ENCODE assay signal across 19 cellular contexts in genomic region chr1:196678510-196678884, GRCh38. TPM values are rescaled to one million over a fixed set of nuclear protein-coding genes. Genes with fewer than 3 reads are reported as not detected.
A peak's percentile ranks its signal among the peaks of the same experiment; 100 is the strongest.
DNase-seq lines count a peak whose midpoint lies in the region; ATAC-seq and TF ChIP-seq lines count a peak whose summit lies in the region.
"Had no signal": no experiment of that assay in that cellular context is flagged by ENCODE, and none has a peak within 500 bp of the region (broad histone marks: within the 10 kb centered on the region; RNA-seq: fewer than 3 reads in every experiment).

No MANE protein-coding gene starts in this region.

- H3K27ac Mint-ChIP-seq in osteocyte (ENCODE audit: unreplicated experiment) = peak overlapping the region; percentile 74
- H3K27ac Mint-ChIP-seq in activated CD8-positive, alpha-beta T cell treated with anti-CD3 and anti-CD28 coated beads, Interleukin-2, amount 10 ng/mL, durations not matched to agents 7 days and 5 days = no peak overlapping the region
- H3K27ac Mint-ChIP-seq: CD8-positive, alpha-beta T cell had no signal

- H3K27me3 Mint-ChIP-seq in osteocyte (ENCODE audit: unreplicated experiment) = no peaks in the 10 kb centered on the region
- H3K27me3 Mint-ChIP-seq in activated CD8-positive, alpha-beta T cell treated with anti-CD3 and anti-CD28 coated beads, Interleukin-2, amount 10 ng/mL, durations not matched to agents 7 days and 5 days (ENCODE audit: low read depth) = no peaks in the 10 kb centered on the region

- CTCF ChIA-PET in activated CD8-positive, alpha-beta T cell treated with anti-CD3 and anti-CD28 coated beads, Interleukin-2, amount 10 ng/mL, durations not matched to agents 7 days and 5 days (lab: Charles Lee) = no interaction called here

- H3K36me3 Mint-ChIP-seq in osteocyte (ENCODE audit: unreplicated experiment) = peaks cover 66% of the 10 kb centered on the region
- no peaks in the 10 kb centered on the region for H3K36me3 Mint-ChIP-seq in activated CD8-positive, alpha-beta T cell treated with anti-CD3 and anti-CD28 coated beads, Interleukin-2, amount 10 ng/mL, durations not matched to agents 7 days and 5 days (ENCODE audit: low read depth)
- H3K36me3 Mint-ChIP-seq: CD8-positive, alpha-beta T cell had no signal

- peak overlapping the region; percentile 14; the same call in 1 of the 2 replicates for H3K27ac ChIP-seq in SJSA1
- no peak overlapping the region for H3K27ac ChIP-seq in fibroblast of lung (ENCODE audit: insufficient read depth, low read length)
- H3K27ac ChIP-seq: HL-60, prostate gland, upper lobe of right lung had no signal

- H3K4me1 Mint-ChIP-seq in osteocyte (ENCODE audit: unreplicated experiment) = peaks cover 34% of the 10 kb centered on the region
- no peaks in the 10 kb centered on the region for H3K4me1 Mint-ChIP-seq in activated CD8-positive, alpha-beta T cell treated with anti-CD3 and anti-CD28 coated beads, Interleukin-2, amount 10 ng/mL, durations not matched to agents 7 days and 5 days (ENCODE audit: low read depth)

- H3K27me3 ChIP-seq in SJSA1 (replicated peaks) (no peaks in the 10 kb centered on the region), fibroblast of lung (ENCODE audit: control insufficient read depth, insufficient read depth, low read length) (no peaks in the 10 kb centered on the region)
- H3K27me3 ChIP-seq: upper lobe of right lung had no signal

- H4K20me1 ChIP-seq in fibroblast of lung (ENCODE audit: control insufficient read depth, extremely low read depth, insufficient read depth, low read length) = no peaks in the 10 kb centered on the region

- H3K36me3 ChIP-seq in SJSA1 = no peaks in the 10 kb centered on the region
- no peaks in the 10 kb centered on the region for H3K36me3 ChIP-seq in fibroblast of lung (ENCODE audit: control insufficient read depth, insufficient read depth, low read length)
- H3K36me3 ChIP-seq: prostate gland, upper lobe of right lung had no signal

- POLR2A ChIA-PET in activated CD8-positive, alpha-beta T cell treated with anti-CD3 and anti-CD28 coated beads, Interleukin-2, amount 10 ng/mL, durations not matched to agents 7 days and 5 days (lab: Charles Lee) = no interaction called here

- TF ChIP-seq CTCF in fibroblast of lung (conservative IDR thresholded peaks at IDR 0.05 in 1 of 2, IDR thresholded peaks at IDR 0.05 in 1 of 2; ENCODE audit: low read depth in 1 of 2, low read length in 2 of 2) (no peak), osteocyte (IDR thresholded peaks at IDR 0.05) (no peak)

- peak overlapping the region; percentile 61 for H2AFZ ChIP-seq in fibroblast of lung (ENCODE audit: low read length)

- no peaks in the 10 kb centered on the region for H3K79me2 ChIP-seq in fibroblast of lung (ENCODE audit: control insufficient read depth, insufficient read depth, low read length)

- peak overlapping the region; percentile 48 for H3K4me2 ChIP-seq in fibroblast of lung (ENCODE audit: extremely low read depth, insufficient read depth, low read length)

- peaks cover 14% of the 10 kb centered on the region for H3K4me1 ChIP-seq in SJSA1 (replicated peaks)
- peaks cover 7% of the 10 kb centered on the region for H3K4me1 ChIP-seq in fibroblast of lung (ENCODE audit: control insufficient read depth, extremely low read depth, insufficient read depth, low read length)
- H3K4me1 ChIP-seq: prostate gland, upper lobe of right lung had no signal

- H3K4me3 Mint-ChIP-seq in osteocyte (ENCODE audit: unreplicated experiment) = peak overlapping the region; percentile 24
- H3K4me3 Mint-ChIP-seq in activated CD8-positive, alpha-beta T cell treated with anti-CD3 and anti-CD28 coated beads, Interleukin-2, amount 10 ng/mL, durations not matched to agents 7 days and 5 days = no peak overlapping the region
- H3K4me3 Mint-ChIP-seq: CD8-positive, alpha-beta T cell had no signal

- peaks cover 19% of the 10 kb centered on the region for H3K9me3 Mint-ChIP-seq in osteocyte (ENCODE audit: unreplicated experiment)
- H3K9me3 Mint-ChIP-seq in activated CD8-positive, alpha-beta T cell treated with anti-CD3 and anti-CD28 coated beads, Interleukin-2, amount 10 ng/mL, durations not matched to agents 7 days and 5 days (ENCODE audit: insufficient read depth) = no peaks in the 10 kb centered on the region
- H3K9me3 Mint-ChIP-seq: CD8-positive, alpha-beta T cell had no signal

- peak; percentile 80 for DNase-seq in ELR (ENCODE audit: low read depth)
- DNase-seq in SJSA1 (ENCODE audit: low read depth in 1 of 2, low spot score in 2 of 2) = peak in 1 of 2 experiments; percentile 41
- peak; percentile 73 to 87 for DNase-seq in fibroblast of lung (ENCODE audit: low read depth in 2 of 2)
- no peak for DNase-seq in osteocyte (ENCODE audit: extremely low spot score, unreplicated experiment)
- no peak for DNase-seq in activated CD8-positive, alpha-beta T cell treated with anti-CD3 and anti-CD28 coated beads, Interleukin-2, amount 10 ng/mL, durations not matched to agents 7 days and 5 days
- DNase-seq in DMS 273 treated with DMSO at 0.1 percent for 48 hours (lab: John Stamatoyannopoulos, UW) = no peak
- no peak for DNase-seq in HuH-7 (ENCODE audit: low spot score)
- DNase-seq: amniotic stem cell; CD8-positive, alpha-beta T cell; dermis blood vessel endothelial cell; GOT3; kidney glomerular epithelial cell; NCI-H2029; stimulated activated CD4-positive, alpha-beta T cell treated with anti-CD3 and anti-CD28 coated beads, Interleukin-4, amount 100 ng/mL, for 24 hours; T-helper 9 cell; upper lobe of right lung had no signal

- no peak overlapping the region for H3K9ac ChIP-seq in fibroblast of lung (ENCODE audit: insufficient read depth, low read length)

- H3K4me3 ChIP-seq in SJSA1 (no peak overlapping the region), fibroblast of lung (replicated peaks in 1 of 4; ENCODE audit: control extremely low read depth in 1 of 4, insufficient read depth in 1 of 4, low read depth in 3 of 4, low read length in 4 of 4) (no peak overlapping the region)
- H3K4me3 ChIP-seq: prostate gland, upper lobe of right lung had no signal

- no peaks in the 10 kb centered on the region for H3K9me3 ChIP-seq in SJSA1 (replicated peaks)
- H3K9me3 ChIP-seq in fibroblast of lung (ENCODE audit: control insufficient read depth, insufficient read depth, low read depth, low read length) = no peaks in the 10 kb centered on the region
- H3K9me3 ChIP-seq: prostate gland, upper lobe of right lung had no signal

- ATAC-seq in HG03571 (IDR thresholded peaks at IDR 0.05; ENCODE audit: unreplicated experiment) = no peak
- ATAC-seq in activated CD8-positive, alpha-beta T cell treated with anti-CD3 and anti-CD28 coated beads, Interleukin-2, amount 10 ng/mL, durations not matched to agents 7 days and 5 days = no peak
- ATAC-seq: CD8-positive, alpha-beta T cell; upper lobe of right lung had no signal

RNA-seq across cellular contexts. Expression of gene CFH, which starts 26.7 kb away (rescaled TPM):
- total RNA-seq in SJSA1 (2014; rRNA removed; shearing (Covaris generic)) = 75.4 and 85.4 TPM in 2 replicates
- total RNA-seq in fibroblast of lung = 146 and 237 TPM in 2 replicates
- 83.0 and 108 TPM in 2 replicates for polyA plus RNA-seq in fibroblast of lung
- 49.9 and 64.7 TPM in 2 replicates for polyA plus RNA-seq in fibroblast of lung (2012)
- polyA minus RNA-seq in fibroblast of lung (ENCODE audit: low replicate concordance) = 0.75 and 1.4 TPM in 2 replicates
- total RNA-seq in osteocyte = 248 and 252 TPM in 2 replicates
- total RNA-seq in activated CD8-positive, alpha-beta T cell treated with anti-CD3 and anti-CD28 coated beads, Interleukin-2, amount 10 ng/mL, durations not matched to agents 7 days and 5 days = 1 to 10 TPM; 1.4 to 1.7 TPM

Comparison
In these comparisons a context has a peak if more than half of its experiments do, and no peak if none do; other contexts are left out.
1. DNase-seq: peak in ELR (single experiment) and fibroblast of lung (2 of 2); none in osteocyte (single experiment), activated CD8-positive, alpha-beta T cell treated with anti-CD3 and anti-CD28 coated beads, Interleukin-2, amount 10 ng/mL, durations not matched to agents 7 days and 5 days (single experiment), DMS 273 treated with DMSO at 0.1 percent for 48 hours (single experiment) and HuH-7 (single experiment).
2. RNA of gene CFH, which starts 26.7 kb away (total RNA-seq): 248 to 252 TPM in osteocyte, 146 to 237 TPM in fibroblast of lung and 75.4 to 85.4 TPM in SJSA1; 1.4 to 1.7 TPM in activated CD8-positive, alpha-beta T cell treated with anti-CD3 and anti-CD28 coated beads, Interleukin-2, amount 10 ng/mL, durations not matched to agents 7 days and 5 days; every median in the first group is over 10 times any median in the second.